Comparison of ENCODE assay signal across 14 cellular contexts in the genomic region with DNA sequence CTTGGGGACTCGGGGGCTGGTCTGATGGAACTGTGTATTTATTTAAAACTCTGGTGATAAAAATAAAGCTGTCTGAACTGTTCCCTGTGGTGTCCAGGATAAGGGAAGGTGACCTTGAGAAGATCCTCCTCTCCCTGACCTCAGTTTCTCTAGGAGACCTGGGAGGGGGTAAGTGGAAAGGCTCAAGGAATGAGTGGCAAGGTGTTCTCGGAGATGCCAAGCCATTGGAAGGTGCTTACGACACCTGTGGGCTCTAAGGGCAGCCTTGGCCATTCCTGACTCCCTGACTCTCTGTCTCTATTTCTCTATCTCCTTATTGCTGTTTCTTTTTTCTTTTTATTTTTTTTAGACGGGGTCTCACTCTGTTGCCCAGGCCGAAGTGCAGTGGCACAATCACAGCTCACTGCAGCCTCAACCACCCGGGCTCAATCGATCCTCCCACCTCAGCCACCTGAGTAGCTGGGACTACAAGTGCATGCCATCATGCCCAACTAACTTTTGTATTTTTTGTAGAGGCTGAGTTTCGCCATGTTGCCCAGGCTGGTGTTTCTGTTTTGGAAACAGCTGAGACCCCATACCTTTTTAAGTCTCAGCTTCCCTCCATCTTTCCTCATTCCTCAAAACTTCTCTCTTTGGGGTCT. TPM values are rescaled to one million over a fixed set of nuclear protein-coding genes. Genes with fewer than 3 reads are reported as not detected.
DNase-seq lines count a peak whose midpoint lies in the region; ATAC-seq and TF ChIP-seq lines count a peak whose summit lies in the region.
"Had no signal": no experiment of that assay in that cellular context is flagged by ENCODE, and none has a peak within 500 bp of the region (broad histone marks: within the 10 kb centered on the region; RNA-seq: fewer than 3 reads in every experiment).

No MANE protein-coding gene starts in this region.

- H3K27me3 Mint-ChIP-seq in CD14-positive monocyte (ENCODE audit: low read depth in 3 of 3), result peaks cover 3 to 34% (median 18%) of the 10 kb centered on the region in 3 donors
- peaks cover 0 to 2% of the 10 kb centered on the region in 2 donors for H3K27me3 Mint-ChIP-seq in natural killer cell treated with Interleukin-12 subunit alpha and Interleukin-12 subunit beta and Interleukin-15 and Interleukin-18, amount 100 ng/mL, for 72 hours

- BruUV-seq in OCI-LY7 (replicated peaks; lab: Mats Ljungman, UMichigan), result no TSS peak

- no peaks in the 10 kb centered on the region for H3K9me3 ChIP-seq in breast epithelium
- H3K9me3 ChIP-seq in OCI-LY7 (ENCODE audit: low read length), result no peaks in the 10 kb centered on the region
- H3K9me3 ChIP-seq: adrenal gland, right atrium auricular region, thoracic aorta had no signal

- peaks cover 75% of the 10 kb centered on the region for H3K4me1 Mint-ChIP-seq in CD14-positive monocyte
- peaks cover 6 to 13% of the 10 kb centered on the region in 2 donors for H3K4me1 Mint-ChIP-seq in natural killer cell treated with Interleukin-12 subunit alpha and Interleukin-12 subunit beta and Interleukin-15 and Interleukin-18, amount 100 ng/mL, for 72 hours (ENCODE audit: low read depth in 2 of 2)

- H3K27ac ChIP-seq in breast epithelium (no peak overlapping the region), OCI-LY7 (ENCODE audit: low read depth, low read length, poor library complexity, severe bottlenecking) (no peak overlapping the region)
- H3K27ac ChIP-seq: thoracic aorta had no signal

- peaks cover 46 to 62% of the 10 kb centered on the region in 2 donors for H3K36me3 Mint-ChIP-seq in CD14-positive monocyte
- no peaks in the 10 kb centered on the region for H3K36me3 Mint-ChIP-seq in natural killer cell treated with Interleukin-12 subunit alpha and Interleukin-12 subunit beta and Interleukin-15 and Interleukin-18, amount 100 ng/mL, for 72 hours
- H3K36me3 Mint-ChIP-seq: activated CD4-positive, alpha-beta memory T cell treated with anti-CD3 and anti-CD28 coated beads for 36 hours had no signal

- H3K4me3 ChIP-seq in HFF-Myc (replicated peaks; ENCODE audit: low read depth, low read length) (peak overlapping the region; percentile 85), breast epithelium (peak overlapping the region in 2 of 3 donors; percentile 46 to 65), OCI-LY7 (ENCODE audit: low read depth, low read length, poor library complexity, severe bottlenecking) (no peak overlapping the region)

- H2AFZ ChIP-seq in OCI-LY7 (ENCODE audit: low read length), result no peak overlapping the region

- CTCF ChIA-PET in OCI-LY7 (lab: Charles Lee; ENCODE audit: unreplicated experiment), result no interaction called here

- H3K4me2 ChIP-seq in OCI-LY7 (ENCODE audit: low read length), result no peak overlapping the region

- H3K4me1 ChIP-seq in breast epithelium, result no peaks in the 10 kb centered on the region
- peaks cover 21% of the 10 kb centered on the region for H3K4me1 ChIP-seq in OCI-LY7 (ENCODE audit: insufficient read depth, low read length, poor library complexity, severe bottlenecking)

- no peak for TF ChIP-seq POLR2A in breast epithelium (IDR thresholded peaks at IDR 0.05)

- peak overlapping the region in 1 of 2 donors; percentile 35 for H3K4me3 Mint-ChIP-seq in CD14-positive monocyte
- H3K4me3 Mint-ChIP-seq in natural killer cell treated with Interleukin-12 subunit alpha and Interleukin-12 subunit beta and Interleukin-15 and Interleukin-18, amount 100 ng/mL, for 72 hours, result peak overlapping the region; percentile 47

- no peak for ATAC-seq in natural killer cell treated with Interleukin-12 subunit alpha and Interleukin-12 subunit beta and Interleukin-15 and Interleukin-18, amount 100 ng/mL, for 72 hours
- ATAC-seq in GM18868 (IDR thresholded peaks at IDR 0.05; ENCODE audit: unreplicated experiment), result no peak

- intact Hi-C loops in CD14-positive monocyte (cut with micrococcal nuclease) (loop anchor here (2.0 to 5.0 kb wide), 4 partner anchors 14 to 42 kb away; no protein-coding TSS in a partner anchor), breast epithelium (cut with DNase I; ENCODE audit: low total_unique reads) (loop anchor here (10.0 kb wide), 1 partner anchor 1854 kb away; no protein-coding TSS in a partner anchor), OCI-LY7 (cut with micrococcal nuclease; ENCODE audit: unreplicated experiment) (no loop called here)

- H3K27me3 ChIP-seq in breast epithelium, result no peaks in the 10 kb centered on the region
- H3K27me3 ChIP-seq: adrenal gland, heart left ventricle, right atrium auricular region had no signal

- POLR2A ChIA-PET in OCI-LY7 (lab: Charles Lee), result no interaction called here

- H3K9me2 ChIP-seq in OCI-LY7 (ENCODE audit: insufficient read depth, low read length), result no peaks in the 10 kb centered on the region

- H4K20me1 ChIP-seq in OCI-LY7 (ENCODE audit: insufficient read depth, low read length), result no peaks in the 10 kb centered on the region

- peaks cover 0 to 4% (median 3%) of the 10 kb centered on the region in 7 donors for H3K9me3 Mint-ChIP-seq in CD14-positive monocyte
- H3K9me3 Mint-ChIP-seq in natural killer cell treated with Interleukin-12 subunit alpha and Interleukin-12 subunit beta and Interleukin-15 and Interleukin-18, amount 100 ng/mL, for 72 hours, result no peaks in the 10 kb centered on the region
- H3K9me3 Mint-ChIP-seq: activated CD4-positive, alpha-beta memory T cell treated with anti-CD3 and anti-CD28 coated beads for 36 hours had no signal

- H3K27ac Mint-ChIP-seq in CD14-positive monocyte, result peak overlapping the region; percentile 73 to 93 (median 90)
- peak overlapping the region in 1 of 2 donors; percentile 66 for H3K27ac Mint-ChIP-seq in natural killer cell treated with Interleukin-12 subunit alpha and Interleukin-12 subunit beta and Interleukin-15 and Interleukin-18, amount 100 ng/mL, for 72 hours
- H3K27ac Mint-ChIP-seq: activated CD4-positive, alpha-beta memory T cell treated with anti-CD3 and anti-CD28 coated beads for 36 hours had no signal

- H3K79me2 ChIP-seq in OCI-LY7 (ENCODE audit: insufficient read depth, low read depth, low read length), result no peaks in the 10 kb centered on the region

- TF ChIP-seq CTCF in CD14-positive monocyte (IDR thresholded peaks at IDR 0.05) (no peak), HFF-Myc (IDR thresholded peaks at IDR 0.05; ENCODE audit: low read depth, low read length, missing control alignments) (no peak), breast epithelium (IDR thresholded peaks at IDR 0.05) (no peak), OCI-LY7 (conservative IDR thresholded peaks at IDR 0.05; ENCODE audit: low read length) (no peak)

- DNase-seq in CD14-positive monocyte (ENCODE audit: low spot score), result no peak
- DNase-seq in HFF-Myc (ENCODE audit: extremely low read depth, low read depth), result no peak
- no peak for DNase-seq in breast epithelium (ENCODE audit: low spot score in 2 of 2)
- no peak for DNase-seq in natural killer cell treated with Interleukin-12 subunit alpha and Interleukin-12 subunit beta and Interleukin-15 and Interleukin-18, amount 100 ng/mL, for 72 hours (ENCODE audit: low spot score)
- no peak for DNase-seq in NCI-H524 (lab: John Stamatoyannopoulos, UW)
- DNase-seq in NCI-H187 (lab: John Stamatoyannopoulos, UW), result no peak
- DNase-seq in OCI-LY7 (ENCODE audit: low spot score), result no peak
- DNase-seq: NK-92 treated with Interleukin-12 subunit alpha and Interleukin-12 subunit beta, amount 100 ng/mL, for 24 hours had no signal

- H3K36me3 ChIP-seq in breast epithelium, result no peaks in the 10 kb centered on the region
- H3K36me3 ChIP-seq in OCI-LY7 (ENCODE audit: insufficient read depth, low read length), result no peaks in the 10 kb centered on the region
- H3K36me3 ChIP-seq: adrenal gland, right atrium auricular region, thoracic aorta had no signal

RNA-seq across cellular contexts. Expression of gene GDF15, which starts 3.3 kb away (rescaled TPM):
- polyA plus RNA-seq in CD14-positive monocyte, result not detected
- total RNA-seq in breast epithelium, result 10 to 100 TPM in 1 of 3 donors, 1 to 10 TPM in 2; 2.7 to 60.3 (median 9.2) TPM
- total RNA-seq in natural killer cell treated with Interleukin-12 subunit alpha and Interleukin-12 subunit beta and Interleukin-15 and Interleukin-18, amount 100 ng/mL, for 72 hours, result under 1 TPM in 1 of 2 donors, not detected in 1; 0.71 TPM
- 0.80 TPM in 1 of 2 replicates, not detected in the other for total RNA-seq in OCI-LY7 (2014; rRNA removed; shearing (Covaris generic))
- total RNA-seq in OCI-LY7 (2022), result not detected in 2 replicates
- total RNA-seq: activated CD4-positive, alpha-beta memory T cell treated with anti-CD3 and anti-CD28 coated beads for 36 hours had no signal

RNA-seq across cellular contexts. Expression of gene LRRC25, which starts 8.2 kb away (rescaled TPM):
- polyA plus RNA-seq in CD14-positive monocyte, result 100 to 1,000 TPM; 416 to 581 TPM
- 10 to 100 TPM in 1 of 3 donors, 1 to 10 TPM in 2; 3.9 to 27.2 (median 7.2) TPM for total RNA-seq in breast epithelium
- not detected for total RNA-seq in natural killer cell treated with Interleukin-12 subunit alpha and Interleukin-12 subunit beta and Interleukin-15 and Interleukin-18, amount 100 ng/mL, for 72 hours
- total RNA-seq in OCI-LY7 (2014; rRNA removed; shearing (Covaris generic)), result 0.49 and 0.98 TPM in 2 replicates
- 3.2 and 4.1 TPM in 2 replicates for total RNA-seq in OCI-LY7 (2022)
- total RNA-seq: activated CD4-positive, alpha-beta memory T cell treated with anti-CD3 and anti-CD28 coated beads for 36 hours had no signal

RNA-seq across cellular contexts. Expression of gene SSBP4, which starts 30.0 kb away (rescaled TPM):
- 10 to 100 TPM; 38.5 to 48.3 TPM for polyA plus RNA-seq in CD14-positive monocyte
- total RNA-seq in breast epithelium, result 10 to 100 TPM; 29.4 to 71.8 (median 46.7) TPM
- 100 to 1,000 TPM; 112 to 271 TPM for total RNA-seq in natural killer cell treated with Interleukin-12 subunit alpha and Interleukin-12 subunit beta and Interleukin-15 and Interleukin-18, amount 100 ng/mL, for 72 hours
- total RNA-seq in OCI-LY7 (2014; rRNA removed; shearing (Covaris generic)), result 54.8 and 92.9 TPM in 2 replicates
- 97.5 and 117 TPM in 2 replicates for total RNA-seq in OCI-LY7 (2022)

RNA-seq across cellular contexts. Expression of gene ISYNA1, which starts 48.7 kb away (rescaled TPM):
- not detected for polyA plus RNA-seq in CD14-positive monocyte
- total RNA-seq in breast epithelium (10 to 100 TPM in 2 of 3 donors, 1 to 10 TPM in 1; 7.4 to 42.9 (median 40.2) TPM), OCI-LY7 (2022) (8.9 and 10.9 TPM in 2 replicates)
- 10 to 100 TPM; 19.0 to 25.6 TPM for total RNA-seq in natural killer cell treated with Interleukin-12 subunit alpha and Interleukin-12 subunit beta and Interleukin-15 and Interleukin-18, amount 100 ng/mL, for 72 hours
- total RNA-seq in OCI-LY7 (2014; rRNA removed; shearing (Covaris generic)), result 0.72 and 1.8 TPM in 2 replicates

RNA-seq across cellular contexts. Expression of gene PGPEP1, which starts 48.8 kb away (rescaled TPM):
- 10 to 100 TPM; 10.3 TPM for polyA plus RNA-seq in CD14-positive monocyte
- total RNA-seq in breast epithelium (10 to 100 TPM; 22.5 to 29.2 (median 25.9) TPM), OCI-LY7 (2022) (44.1 and 54.5 TPM in 2 replicates)
- 10 to 100 TPM; 42.1 to 50.7 TPM for total RNA-seq in natural killer cell treated with Interleukin-12 subunit alpha and Interleukin-12 subunit beta and Interleukin-15 and Interleukin-18, amount 100 ng/mL, for 72 hours
- 15.2 and 18.9 TPM in 2 replicates for total RNA-seq in OCI-LY7 (2014; rRNA removed; shearing (Covaris generic))
